ENCODE assay signal across 24 cellular contexts in the genomic region with DNA sequence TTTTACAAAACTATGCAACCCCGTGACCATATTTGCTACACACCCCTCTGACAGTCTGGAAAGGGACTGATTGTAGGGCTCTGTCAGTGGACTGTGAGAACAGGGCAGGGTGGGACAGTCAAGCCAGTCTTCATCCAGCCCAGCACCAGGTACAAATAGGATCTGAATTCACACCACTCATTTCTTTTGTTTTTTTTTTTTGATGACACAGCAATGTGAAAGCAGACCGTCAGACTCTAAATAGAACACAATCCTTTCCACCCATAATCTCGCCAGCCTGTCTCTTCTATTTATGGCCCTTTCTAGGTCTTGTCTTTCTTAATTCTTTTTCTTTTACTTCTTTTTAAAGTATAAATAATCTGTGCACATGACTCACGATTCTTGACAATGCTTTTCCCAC.
DNase-seq lines count a peak whose midpoint lies in the region; ATAC-seq, FAIRE-seq and TF ChIP-seq lines count a peak whose summit lies in the region.
"Had no signal": no experiment of that assay in that cellular context is flagged by ENCODE, and none has a peak within 500 bp of the region (broad histone marks: within the 10 kb centered on the region; RNA-seq: fewer than 3 reads in every experiment).

No MANE protein-coding gene starts in this region.

- H2AFZ ChIP-seq in HepG2 (ENCODE audit: low read length) = no peak overlapping the region
- 0 out of 2 replicates have a peak overlapping the region, but pooled peaks have one; percentile 7 for H2AFZ ChIP-seq in MM.1S (ENCODE audit: low read length)
- 0 out of 2 replicates have a peak overlapping the region, but pooled peaks have one; percentile 45 for H2AFZ ChIP-seq in H1 (ENCODE audit: low read length)
- H2AFZ ChIP-seq: GM23248 had no signal

- no peak overlapping the region for H3K14ac ChIP-seq in H1 (ENCODE audit: insufficient read length)

- H3K56ac ChIP-seq in H1 (replicated peaks; ENCODE audit: insufficient read length, low read depth, low read length) = no peak overlapping the region

- H2BK120ac ChIP-seq in H1 (replicated peaks; ENCODE audit: low read depth, low read length) = no peak overlapping the region

- no peak for ATAC-seq in HepG2
- ATAC-seq in right lobe of liver = no peak
- no peak for ATAC-seq in left lobe of liver
- ATAC-seq: GM12878 had no signal

- intact Hi-C loops in HepG2 (cut with micrococcal nuclease; ENCODE audit: unreplicated experiment) = no loop called here
- intact Hi-C loops in right lobe of liver (cut with DNase I) = no loop called here

- WGBS in HepG2 (ENCODE audit: low lambda C conversion rate) = 5% methylated on average over 4 of the region's 4 CpGs
- WGBS in right lobe of liver (ENCODE audit: insufficient coverage, low coverage, low lambda C conversion rate, missing lambda C conversion rate) = 32% methylated on average over 4 of the region's 4 CpGs
- 91% methylated on average over 4 of the region's 4 CpGs; no CpG with 5 or more reads in 1 of the 2 experiments for WGBS in H1 (ENCODE audit: extremely low coverage in 1 of 2, insufficient coverage in 1 of 2, insufficient read length in 1 of 2, insufficient replicate concordance in 2 of 2, low coverage in 1 of 2, low lambda C conversion rate in 2 of 2, missing lambda C conversion rate in 1 of 2), 2 experiments

- no peak overlapping the region for H3K27ac ChIP-seq in HepG2 (ENCODE audit: extremely low read length, insufficient read depth, low read length)
- H3K27ac ChIP-seq in right lobe of liver = no peak overlapping the region
- H3K27ac ChIP-seq in MM.1S (ENCODE audit: low read length) = no peak overlapping the region
- H3K27ac ChIP-seq in H1 (ENCODE audit: low read depth, low read length) = no peak overlapping the region
- H3K27ac ChIP-seq: 22Rv1; BLaER1 treated with 17β-estradiol and CSF1 and Interleukin-3, amounts not matched to agents 10 nM and 100 nM; GM23248 had no signal

- H3K4me3 ChIP-seq in HepG2 (replicated peaks in 1 of 3; ENCODE audit: insufficient read depth in 1 of 3, low read depth in 2 of 3, low read length in 3 of 3) (no peak overlapping the region), right lobe of liver (no peak overlapping the region), MM.1S (ENCODE audit: low read length) (no peak overlapping the region), H1 (ENCODE audit: extremely low read depth in 1 of 4, insufficient read depth in 2 of 4, low read depth in 3 of 4, low read length in 4 of 4) (no peak overlapping the region)
- H3K4me3 ChIP-seq: BLaER1 treated with 17β-estradiol and CSF1 and Interleukin-3, amounts not matched to agents 10 nM and 100 nM; GM12878; GM23248; HAP-1 had no signal

- no peak overlapping the region for H2BK12ac ChIP-seq in H1 (ENCODE audit: low read depth, low read length)

- H3K9me3 ChIP-seq in HepG2 (ENCODE audit: low read length) (no peaks in the 10 kb centered on the region), right lobe of liver (no peaks in the 10 kb centered on the region), MM.1S (replicated peaks; ENCODE audit: insufficient read depth, low read length) (no peaks in the 10 kb centered on the region), H1 (ENCODE audit: insufficient read depth in 2 of 2, low read depth in 1 of 2, low read length in 1 of 2) (no peaks in the 10 kb centered on the region)
- H3K9me3 ChIP-seq: BE2C; BLaER1 treated with 17β-estradiol and CSF1 and Interleukin-3, amounts not matched to agents 10 nM and 100 nM; HAP-1 had no signal

- H3K79me2 ChIP-seq in HepG2 (ENCODE audit: insufficient read depth, low read length) (no peaks in the 10 kb centered on the region), MM.1S (ENCODE audit: low read length) (no peaks in the 10 kb centered on the region), H1 (ENCODE audit: control insufficient read depth in 1 of 2, insufficient read depth in 2 of 2, low read length in 2 of 2) (no peaks in the 10 kb centered on the region)

- H3K4ac ChIP-seq in H1 (replicated peaks; ENCODE audit: insufficient read length, low read depth, low read length) = no peak overlapping the region

- no peaks in the 10 kb centered on the region; a peak in 1 of 5 replicates for H3K27me3 ChIP-seq in HepG2 (ENCODE audit: control insufficient read depth in 1 of 2, insufficient read depth in 2 of 2, low read length in 2 of 2)
- H3K27me3 ChIP-seq in right lobe of liver = no peaks in the 10 kb centered on the region
- no peaks in the 10 kb centered on the region for H3K27me3 ChIP-seq in MM.1S (replicated peaks; ENCODE audit: insufficient read depth, low read length)
- no peaks in the 10 kb centered on the region for H3K27me3 ChIP-seq in H1 (replicated peaks in 1 of 4; ENCODE audit: control insufficient read depth in 3 of 4, extremely low read depth in 1 of 4, insufficient read depth in 3 of 4, low read length in 3 of 4)
- H3K27me3 ChIP-seq: BE2C; BLaER1 treated with 17β-estradiol and CSF1 and Interleukin-3, amounts not matched to agents 10 nM and 100 nM had no signal

- DNase-seq in HepG2 (ENCODE audit: low spot score) (no peak), right lobe of liver (no peak), MM.1S (peak; percentile 36), H1 (ENCODE audit: low read depth in 1 of 2, low spot score in 2 of 2) (no peak), left lobe of liver (ENCODE audit: low spot score) (no peak), dedifferentiated amniotic fluid mesenchymal stem cell (ENCODE audit: extremely low spot score) (no peak)
- no peak for DNase-seq in activated naive CD4-positive, alpha-beta T cell (lab: John Stamatoyannopoulos, UW)
- DNase-seq: ACHN; AML-193; BE2C; CD4-positive, alpha-beta T cell; CD8-positive, alpha-beta memory T cell; DMS 273 treated with DMSO at 0.1 percent for 48 hours; DMS79; EL; GDM1; GM23248 had no signal

- POLR2A ChIA-PET in HepG2 (lab: Yijun Ruan, JAX) (no interaction called here), H1 (lab: Charles Lee; ENCODE audit: partially characterized antibody) (no interaction called here)

- H3K18ac ChIP-seq in H1 (ENCODE audit: extremely low read depth, low read length) = no peak overlapping the region

- no peak overlapping the region for H4K8ac ChIP-seq in H1 (ENCODE audit: extremely low read depth, insufficient read depth, low read length)

- H4K91ac ChIP-seq in H1 (replicated peaks; ENCODE audit: insufficient read length, low read length) = no peak overlapping the region

- TF ChIP-seq CTCF in HepG2 (CRISPR knock-in tag; IDR thresholded peaks at IDR 0.05) = no peak
- no peak for TF ChIP-seq CTCF in right lobe of liver (IDR thresholded peaks at IDR 0.05)
- TF ChIP-seq CTCF in MM.1S (IDR thresholded peaks at IDR 0.05; ENCODE audit: low read length) = no peak
- no peak for TF ChIP-seq CTCF in H1 (IDR thresholded peaks at IDR 0.05; ENCODE audit: control extremely low read depth in 1 of 3, insufficient read depth in 1 of 3, low read depth in 1 of 3, low read length in 3 of 3)

- TF ChIP-seq RAD21 in HepG2 (CRISPR knock-in tag; IDR thresholded peaks at IDR 0.05) (no peak), H1 (IDR thresholded peaks at IDR 0.05 in 1 of 2, conservative IDR thresholded peaks at IDR 0.05 in 1 of 2; ENCODE audit: low read depth in 2 of 2, low read length in 2 of 2) (no peak)

- CTCF ChIA-PET in HepG2 (lab: Yijun Ruan, JAX; ENCODE audit: low intra/inter-chr PET ratio, low total read pairs) (no interaction called here), H1 (lab: Charles Lee; ENCODE audit: partially characterized antibody) (no interaction called here)

- H3K79me1 ChIP-seq in H1 (ENCODE audit: low read depth, low read length) = no peaks in the 10 kb centered on the region

- in situ Hi-C loops in HepG2 (cut with HindIII; ENCODE audit: extremely low pct_ligation_motif_present, low pct_unique_long_range_greater_than_20kb) = no loop called here

- H3K4me1 ChIP-seq in HepG2 (ENCODE audit: insufficient read depth, low read length) (no peaks in the 10 kb centered on the region), right lobe of liver (no peaks in the 10 kb centered on the region), MM.1S (ENCODE audit: low read length) (peaks cover 10% of the 10 kb centered on the region), H1 (replicated peaks in 1 of 4; ENCODE audit: control insufficient read depth in 3 of 4, insufficient read depth in 4 of 4, low read length in 3 of 4) (no peaks in the 10 kb centered on the region)
- H3K4me1 ChIP-seq: BE2C; BLaER1 treated with 17β-estradiol and CSF1 and Interleukin-3, amounts not matched to agents 10 nM and 100 nM; HAP-1 had no signal

- no peak overlapping the region for H2AK5ac ChIP-seq in H1 (ENCODE audit: low read depth, low read length)

- no peak overlapping the region for H3K23ac ChIP-seq in H1 (ENCODE audit: insufficient read length)

- TF ChIP-seq POLR2A in HepG2 (IDR thresholded peaks at IDR 0.05; ENCODE audit: insufficient read depth in 1 of 2, low read depth in 2 of 2, low read length in 2 of 2) = no peak
- no peak for TF ChIP-seq POLR2A in right lobe of liver (IDR thresholded peaks at IDR 0.05)
- TF ChIP-seq POLR2A in H1 (IDR thresholded peaks at IDR 0.05; ENCODE audit: control extremely low read depth in 1 of 2, low read depth in 2 of 2, low read length in 2 of 2) = no peak

- H4K5ac ChIP-seq in H1 (ENCODE audit: insufficient read length, low read depth, low read length) = no peak overlapping the region

- TF ChIP-seq EP300 in HepG2 (IDR thresholded peaks at IDR 0.05; ENCODE audit: low read depth in 2 of 2, low read length in 2 of 2) (no peak), HepG2 (CRISPR knock-in tag; IDR thresholded peaks at IDR 0.05; ENCODE audit: borderline replicate concordance) (no peak), H1 (IDR thresholded peaks at IDR 0.05; ENCODE audit: borderline replicate concordance in 1 of 2, low read depth in 2 of 2, low read length in 2 of 2) (no peak)

- no peak overlapping the region for H2BK15ac ChIP-seq in H1 (ENCODE audit: low read length)

- no peaks in the 10 kb centered on the region for H3K9me2 ChIP-seq in MM.1S (replicated peaks; ENCODE audit: insufficient read depth, low read length)

- FAIRE-seq in HepG2 (lab: Jason Lieb, UNC) (no peak), H1 (lab: Jason Lieb, UNC) (no peak)
- FAIRE-seq: D721Med, GM12878, GM19239, H54 had no signal

- H3K4me2 ChIP-seq in HepG2 (ENCODE audit: low read depth, low read length) (no peak overlapping the region), MM.1S (ENCODE audit: low read depth, low read length) (peak overlapping the region; percentile 55), H1 (ENCODE audit: insufficient read depth in 1 of 2, low read depth in 2 of 2, low read length in 2 of 2) (no peak overlapping the region)
- H3K4me2 ChIP-seq: BLaER1 treated with 17β-estradiol and CSF1 and Interleukin-3, amounts not matched to agents 10 nM and 100 nM had no signal

- no peaks in the 10 kb centered on the region for H4K20me1 ChIP-seq in HepG2 (ENCODE audit: insufficient read depth, low read length)
- no peaks in the 10 kb centered on the region for H4K20me1 ChIP-seq in MM.1S (ENCODE audit: insufficient read depth, low read length)
- H4K20me1 ChIP-seq in H1 (replicated peaks in 1 of 2; ENCODE audit: control insufficient read depth in 1 of 2, insufficient read depth in 2 of 2, low read length in 2 of 2) = no peaks in the 10 kb centered on the region
- H4K20me1 ChIP-seq: BLaER1 treated with 17β-estradiol and CSF1 and Interleukin-3, amounts not matched to agents 10 nM and 100 nM had no signal

- H3K23me2 ChIP-seq in H1 (ENCODE audit: low read depth, low read length) = no peaks in the 10 kb centered on the region

- no peaks in the 10 kb centered on the region for H3K36me3 ChIP-seq in HepG2 (replicated peaks in 1 of 2; ENCODE audit: control insufficient read depth in 1 of 2, insufficient read depth in 2 of 2, low read length in 2 of 2)
- no peaks in the 10 kb centered on the region for H3K36me3 ChIP-seq in right lobe of liver
- H3K36me3 ChIP-seq in MM.1S (replicated peaks; ENCODE audit: insufficient read depth, low read length) = no peaks in the 10 kb centered on the region
- no peaks in the 10 kb centered on the region for H3K36me3 ChIP-seq in H1 (ENCODE audit: control insufficient read depth in 2 of 4, insufficient read depth in 4 of 4, low read length in 3 of 4)
- H3K36me3 ChIP-seq: BE2C; BLaER1 treated with 17β-estradiol and CSF1 and Interleukin-3, amounts not matched to agents 10 nM and 100 nM; HAP-1 had no signal

- H2BK20ac ChIP-seq in H1 (ENCODE audit: low read length) = no peak overlapping the region

- H3F3A ChIP-seq in MM.1S (ENCODE audit: insufficient read depth, low read length) = no peaks in the 10 kb centered on the region

- no peak overlapping the region for H3K9ac ChIP-seq in HepG2 (ENCODE audit: insufficient read depth, low read depth, low read length)
- no peak overlapping the region for H3K9ac ChIP-seq in MM.1S (ENCODE audit: low read length)
- no peak overlapping the region for H3K9ac ChIP-seq in H1 (replicated peaks in 1 of 4; ENCODE audit: extremely low read depth in 1 of 4, low read depth in 3 of 4, low read length in 3 of 4)
- H3K9ac ChIP-seq: BLaER1 treated with 17β-estradiol and CSF1 and Interleukin-3, amounts not matched to agents 10 nM and 100 nM; GM23248 had no signal

- no TSS peak for BruUV-seq in HepG2 (replicated peaks; lab: Mats Ljungman, UMichigan)

- H2BK5ac ChIP-seq in H1 (ENCODE audit: low read depth, low read length) = no peak overlapping the region

Comparison
In these comparisons a context has a peak if more than half of its experiments do, and no peak if none do; other contexts are left out.
1. Of the 41 proteins assayed by ChIP-seq in both HepG2 and H1: peak only in HepG2: none; only in H1: none; in both: MAFK; in neither: 40.